Comparison of ENCODE assay signal across 20 cellular contexts in genomic region chr3:39781632-39782031, GRCh38. TPM values are rescaled to one million over a fixed set of nuclear protein-coding genes. Genes with fewer than 3 reads are reported as not detected.
DNase-seq lines count a peak whose midpoint lies in the region; ATAC-seq and TF ChIP-seq lines count a peak whose summit lies in the region.
"Had no signal": no experiment of that assay in that cellular context is flagged by ENCODE, and none has a peak within 500 bp of the region (broad histone marks: within the 10 kb centered on the region; RNA-seq: fewer than 3 reads in every experiment).

No MANE protein-coding gene starts in this region.

- H3K27ac ChIP-seq in right atrium auricular region (no peak overlapping the region), liver (ENCODE audit: low read depth in 1 of 2, low read length in 2 of 2) (peak overlapping the region; percentile 25 to 36), skeletal muscle tissue (ENCODE audit: low read depth, low read length) (peak overlapping the region; percentile 9), thyroid gland (no peak overlapping the region)
- H3K27ac ChIP-seq: 22Rv1; A549; BLaER1 treated with 17β-estradiol and CSF1 and Interleukin-3, amounts not matched to agents 10 nM and 100 nM; C4-2B had no signal

- TF ChIP-seq RAD21 in liver (IDR thresholded peaks at IDR 0.05): peak in 1 of 2 donors; percentile 14

- H3K36me3 ChIP-seq in right atrium auricular region: no peaks in the 10 kb centered on the region
- H3K36me3 ChIP-seq in liver (ENCODE audit: control insufficient read depth in 4 of 4, insufficient read depth in 3 of 4, low read depth in 1 of 4, low read length in 3 of 4): no peaks in the 10 kb centered on the region
- H3K36me3 ChIP-seq in skeletal muscle tissue (ENCODE audit: control insufficient read depth in 3 of 3, insufficient read depth in 3 of 3, low read length in 3 of 3): no peaks in the 10 kb centered on the region
- H3K36me3 ChIP-seq in thyroid gland: no peaks in the 10 kb centered on the region
- H3K36me3 ChIP-seq: BLaER1 treated with 17β-estradiol and CSF1 and Interleukin-3, amounts not matched to agents 10 nM and 100 nM had no signal

- TF ChIP-seq CTCF in right atrium auricular region (IDR thresholded peaks at IDR 0.05): no peak
- TF ChIP-seq CTCF in liver (IDR thresholded peaks at IDR 0.05; ENCODE audit: low read depth, low read length, missing input control): no peak
- no peak for TF ChIP-seq CTCF in thyroid gland (IDR thresholded peaks at IDR 0.05)

- H3K9me3 ChIP-seq in right atrium auricular region (no peaks in the 10 kb centered on the region), liver (ENCODE audit: control insufficient read depth in 4 of 4, low read length in 3 of 4) (no peaks in the 10 kb centered on the region), skeletal muscle tissue (ENCODE audit: control insufficient read depth in 3 of 3, low read length in 3 of 3) (no peaks in the 10 kb centered on the region), thyroid gland (no peaks in the 10 kb centered on the region)
- H3K9me3 ChIP-seq: A549, Caco-2 had no signal

- H3K9ac ChIP-seq in liver (ENCODE audit: low read depth in 1 of 2, low read length in 2 of 2) (no peak overlapping the region), skeletal muscle tissue (ENCODE audit: low read depth in 1 of 3, low read length in 3 of 3) (no peak overlapping the region)
- H3K9ac ChIP-seq: BLaER1 treated with 17β-estradiol and CSF1 and Interleukin-3, amounts not matched to agents 10 nM and 100 nM had no signal

- H3K27me3 ChIP-seq in right atrium auricular region (no peaks in the 10 kb centered on the region), liver (ENCODE audit: control insufficient read depth in 4 of 4, insufficient read depth in 4 of 4, low read length in 3 of 4) (no peaks in the 10 kb centered on the region), skeletal muscle tissue (ENCODE audit: control insufficient read depth in 3 of 3, insufficient read depth in 3 of 3, low read length in 3 of 3) (no peaks in the 10 kb centered on the region), thyroid gland (no peaks in the 10 kb centered on the region)
- H3K27me3 ChIP-seq: BLaER1 treated with 17β-estradiol and CSF1 and Interleukin-3, amounts not matched to agents 10 nM and 100 nM had no signal

- H3K4me3 ChIP-seq in right atrium auricular region (no peak overlapping the region), liver (ENCODE audit: low read depth in 1 of 3, low read length in 3 of 3) (no peak overlapping the region), skeletal muscle tissue (ENCODE audit: low read length in 3 of 3) (no peak overlapping the region), thyroid gland (replicated peaks in 1 of 3) (no peak overlapping the region)
- H3K4me3 ChIP-seq: A549; BLaER1 treated with 17β-estradiol and CSF1 and Interleukin-3, amounts not matched to agents 10 nM and 100 nM had no signal

- 50% methylated on average over 3 of the region's 3 CpGs for WGBS in liver
- 50 to 79% methylated on average over 3 of the region's 3 CpGs for WGBS in thyroid gland, 2 donors

- intact Hi-C loops in Right ventricle myocardium superior (cut with DNase I) (no loop called here), thyroid gland (cut with DNase I) (no loop called here)

- ATAC-seq in Right ventricle myocardium superior (ENCODE audit: poor library complexity): peak; percentile 77
- ATAC-seq: A549; CD8-positive, alpha-beta T cell had no signal

- DNase-seq in Right ventricle myocardium superior (no peak), right atrium auricular region (ENCODE audit: low spot score) (no peak), myocyte (ENCODE audit: low read depth) (peak; percentile 19), thyroid gland (no peak), NCI-H510A (lab: John Stamatoyannopoulos, UW) (no peak)
- no peak for DNase-seq in activated effector memory CD4-positive, alpha-beta T cell treated with Interleukin-2 at 50 U/mL for 16 hours
- DNase-seq: AML-193; Caco-2; Calu3; CD4-positive, alpha-beta T cell; CD8-positive, alpha-beta T cell; DMS79 treated with DMSO at 0.1 percent for 48 hours; GF-D8 had no signal

- H3K4me1 ChIP-seq in right atrium auricular region (no peaks in the 10 kb centered on the region), liver (ENCODE audit: control insufficient read depth in 4 of 4, insufficient read depth in 4 of 4, low read length in 3 of 4) (peaks cover 8 to 35% (median 24%) of the 10 kb centered on the region in 4 donors), skeletal muscle tissue (ENCODE audit: control insufficient read depth in 3 of 3, insufficient read depth in 3 of 3, low read length in 3 of 3) (peaks cover 0 to 12% (median 10%) of the 10 kb centered on the region in 3 donors), thyroid gland (no peaks in the 10 kb centered on the region)
- H3K4me1 ChIP-seq: A549, Caco-2 had no signal

- no peak for TF ChIP-seq POLR2A in thyroid gland (IDR thresholded peaks at IDR 0.05)

TF ChIP-seq in liver, 16 proteins besides CTCF, POLR2A, EP300 and RAD21:
- TF ChIP-seq TAF1 (conservative IDR thresholded peaks at IDR 0.05): no peak
- TF ChIP-seq EGR1 (IDR thresholded peaks at IDR 0.05; ENCODE audit: low read depth in 2 of 2): no peak
- peak; percentile 94 for TF ChIP-seq FOXA2 (IDR thresholded peaks at IDR 0.05)
- TF ChIP-seq, protein P1, sequence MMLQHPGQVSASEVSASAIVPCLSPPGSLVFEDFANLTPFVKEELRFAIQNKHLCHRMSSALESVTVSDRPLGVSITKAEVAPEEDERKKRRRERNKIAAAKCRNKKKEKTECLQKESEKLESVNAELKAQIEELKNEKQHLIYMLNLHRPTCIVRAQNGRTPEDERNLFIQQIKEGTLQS (IDR thresholded peaks at IDR 0.05): no peak
- TF ChIP-seq RXRA (IDR thresholded peaks at IDR 0.05): peak; percentile 53 to 71
- peak; percentile 91 for TF ChIP-seq FOXA1 (IDR thresholded peaks at IDR 0.05)
- TF ChIP-seq SP1 (IDR thresholded peaks at IDR 0.05): peak; percentile 80
- TF ChIP-seq JUND (IDR thresholded peaks at IDR 0.05): peak; percentile 51 to 58
- no peak for TF ChIP-seq GABPA (IDR thresholded peaks at IDR 0.05 in 1 of 2, conservative IDR thresholded peaks at IDR 0.05 in 1 of 2)
- peak; percentile 89 to 93 for TF ChIP-seq HNF4A (conservative IDR thresholded peaks at IDR 0.05)
- TF ChIP-seq NR2F2 (IDR thresholded peaks at IDR 0.05): no peak
- TF ChIP-seq ZBTB33 (IDR thresholded peaks at IDR 0.05): no peak
- TF ChIP-seq MAX (IDR thresholded peaks at IDR 0.05): no peak
- no peak for TF ChIP-seq YY1 (IDR thresholded peaks at IDR 0.05)
- TF ChIP-seq REST (IDR thresholded peaks at IDR 0.05): peak; percentile 51
- TF ChIP-seq HNF4G (IDR thresholded peaks at IDR 0.05): peak; percentile 78

RNA-seq across cellular contexts. Expression of gene MYRIP, which starts 27.8 kb away (rescaled TPM):
- total RNA-seq in Right ventricle myocardium superior: 1.6 TPM
- 1 to 10 TPM; 4.2 to 7.1 TPM for total RNA-seq in right atrium auricular region
- 10 to 100 TPM in 1 of 2 donors, under 1 TPM in 1; 0.98 to 11.7 TPM for total RNA-seq in liver
- 1 to 10 TPM; 6.2 to 7.4 TPM for polyA plus RNA-seq in liver
- 0.10 and 0.27 TPM in 2 replicates for total RNA-seq in myocyte
- 0.06 TPM for polyA plus RNA-seq in myocyte (2012)
- 1.0 TPM for total RNA-seq in skeletal muscle tissue
- total RNA-seq in thyroid gland: 1 to 10 TPM; 1.6 to 7.1 (median 3.6) TPM
- total RNA-seq: A172; CD4-positive, alpha-beta T cell; CD8-positive, alpha-beta T cell had no signal
- polyA plus RNA-seq: A549 had no signal

Comparison
In these comparisons a context has a peak if more than half of its experiments do, and no peak if none do; other contexts are left out.
1. H3K27ac ChIP-seq: peak in liver (2 of 2) and skeletal muscle tissue (single experiment); none in right atrium auricular region (0 of 2) and thyroid gland (0 of 3).